In the genomic region with DNA sequence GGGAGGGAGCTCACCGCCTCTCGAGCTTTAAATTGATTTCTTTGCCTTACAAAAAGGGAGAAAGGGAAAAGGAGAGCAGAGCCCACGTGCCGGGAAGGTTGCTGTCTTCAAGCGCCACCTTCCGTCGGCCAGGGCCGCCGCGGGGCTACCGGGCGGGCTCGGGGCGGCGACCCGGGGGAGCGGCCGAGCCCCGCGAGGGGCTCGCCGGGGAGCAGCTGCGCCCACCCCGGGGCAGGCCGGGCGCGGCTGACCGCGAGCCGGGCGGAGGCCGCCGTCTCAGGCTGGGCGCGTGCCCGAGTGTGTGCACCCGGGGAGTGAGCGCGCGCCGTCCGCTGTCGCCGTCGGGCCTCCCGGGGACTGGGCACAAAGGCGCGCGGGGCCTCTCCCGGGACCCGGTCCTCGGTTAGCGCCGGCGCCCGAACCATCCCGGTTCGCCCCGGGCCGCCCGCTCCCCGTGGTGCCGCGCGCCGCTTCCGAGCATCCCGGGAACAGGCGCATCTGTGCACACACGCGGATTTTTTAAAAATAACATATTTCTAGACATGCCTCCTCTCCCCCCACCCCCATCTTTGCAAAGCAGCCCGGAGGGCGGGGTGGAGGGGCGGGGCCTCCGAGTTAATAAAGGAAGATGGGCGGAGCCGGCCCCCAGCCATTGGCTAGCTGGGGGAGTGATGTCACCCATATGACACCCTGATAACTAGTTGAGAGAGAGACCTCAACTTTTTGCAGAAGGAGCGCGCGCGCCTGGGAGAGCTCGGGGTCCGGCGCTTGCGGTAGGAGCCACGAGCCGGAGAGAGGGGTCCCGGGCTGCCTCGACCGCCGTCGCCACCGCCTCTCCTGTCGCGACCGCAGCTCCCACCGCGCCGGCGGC, we compare ENCODE assay signal across 9 cellular contexts. TPM values are rescaled to one million over a fixed set of nuclear protein-coding genes. Genes with fewer than 3 reads are reported as not detected.
DNase-seq lines count a peak whose midpoint lies in the region; FAIRE-seq and TF ChIP-seq lines count a peak whose summit lies in the region.
"Had no signal": no experiment of that assay in that cellular context is flagged by ENCODE, and none has a peak within 500 bp of the region (broad histone marks: within the 10 kb centered on the region; RNA-seq: fewer than 3 reads in every experiment).

SOX11 (plus strand) TSS at position 726 of the 871 bp plus-strand sequence. CDS start 338 bp downstream, outside the sequence.

- peaks cover 7% of the 10 kb centered on the region for H3K4me1 Mint-ChIP-seq in astrocyte (ENCODE audit: low read depth, unreplicated experiment)

- in situ Hi-C loops in transverse colon (cut with MboI; ENCODE audit: low pct_ligation_motif_present in 1 of 4, low pct_unique_long_range_greater_than_20kb in 1 of 4, low sequenced_read_pairs in 3 of 4), result no loop called here

- TF ChIP-seq POLR2A in transverse colon (IDR thresholded peaks at IDR 0.05) (no peak), tibial nerve (IDR thresholded peaks at IDR 0.05) (no peak)

- peaks cover 6% of the 10 kb centered on the region for H3K27me3 Mint-ChIP-seq in astrocyte (ENCODE audit: low read depth, unreplicated experiment)

- H3K9me3 Mint-ChIP-seq in astrocyte (ENCODE audit: unreplicated experiment), result peaks cover 2% of the 10 kb centered on the region

- peak within 1 kb of the TSS; percentile 98 for H3K4me3 Mint-ChIP-seq in astrocyte (ENCODE audit: unreplicated experiment)

- 0 to 26% methylated on average over 2 to 42 of the region's 100 CpGs for WGBS in transverse colon (ENCODE audit: low coverage in 1 of 2), 2 donors
- WGBS in tibial nerve, 2 donors, result 1% methylated on average over 49 to 52 of the region's 100 CpGs

- peaks cover 36% of the 10 kb centered on the region for H4K20me1 ChIP-seq in astrocyte (ENCODE audit: insufficient read depth, low read length)

- peaks cover 1% of the 10 kb centered on the region for H3K36me3 Mint-ChIP-seq in astrocyte (ENCODE audit: low read depth, unreplicated experiment)

- no peaks in the 10 kb centered on the region for H3K9me3 ChIP-seq in astrocyte (ENCODE audit: insufficient read depth, low read depth, low read length)
- H3K9me3 ChIP-seq in transverse colon, result no peaks in the 10 kb centered on the region
- no peaks in the 10 kb centered on the region for H3K9me3 ChIP-seq in tibial nerve

- no peak for FAIRE-seq in astrocyte (lab: Jason Lieb, UNC)

- H3K36me3 ChIP-seq in astrocyte (ENCODE audit: insufficient read depth, low read length) (no peaks in the 10 kb centered on the region), transverse colon (no peaks in the 10 kb centered on the region), tibial nerve (no peaks in the 10 kb centered on the region)

- peak within 1 kb of the TSS; percentile 17 for H3K4me3 ChIP-seq in AG09309 (ENCODE audit: control insufficient read depth, low read depth, low read length)
- peak within 1 kb of the TSS; percentile 98 for H3K4me3 ChIP-seq in astrocyte (ENCODE audit: insufficient read depth, low read depth, low read length)
- H3K4me3 ChIP-seq in transverse colon, result peak within 1 kb of the TSS in 3 of 4 donors; percentile 21 to 39 (median 22)
- H3K4me3 ChIP-seq in tibial nerve, result peak within 1 kb of the TSS in 1 of 4 donors; percentile 31

- TF ChIP-seq CTCF in AG09309 (IDR thresholded peaks at IDR 0.05; ENCODE audit: control insufficient read depth, insufficient read depth, low read depth, low read length, missing control alignments), result no peak
- peak; percentile 21 for TF ChIP-seq CTCF in astrocyte (IDR thresholded peaks at IDR 0.05; ENCODE audit: insufficient read depth, low read depth, low read length)
- no peak for TF ChIP-seq CTCF in transverse colon (IDR thresholded peaks at IDR 0.05)
- no peak for TF ChIP-seq CTCF in tibial nerve (IDR thresholded peaks at IDR 0.05)

- no peaks in the 10 kb centered on the region for H3K4me1 ChIP-seq in astrocyte (ENCODE audit: insufficient read depth, low read length)
- H3K4me1 ChIP-seq in transverse colon, result peaks cover 0 to 11% (median 5%) of the 10 kb centered on the region in 4 donors
- H3K4me1 ChIP-seq in tibial nerve, result peaks cover 0 to 48% (median 10%) of the 10 kb centered on the region in 4 donors

- intact Hi-C loops in transverse colon (cut with DNase I; ENCODE audit: low total_unique reads), result no loop called here

- peak within 1 kb of the TSS; percentile 92 for H3K27ac Mint-ChIP-seq in astrocyte (ENCODE audit: unreplicated experiment)

- H2AFZ ChIP-seq in astrocyte (ENCODE audit: low read depth, low read length), result peak within 1 kb of the TSS; percentile 71

- peak; percentile 2 for DNase-seq in AG09309 (ENCODE audit: low read depth)
- DNase-seq in NCI-H1417 treated with DMSO at 0.1 percent for 48 hours (lab: John Stamatoyannopoulos, UW), result peak; percentile 91
- peak; percentile 87 for DNase-seq in astrocyte (ENCODE audit: low read depth)
- peak; percentile 40 for DNase-seq in inferior parietal cortex (ENCODE audit: extremely low spot score)
- peak; percentile 39 for DNase-seq in transverse colon
- no peak for DNase-seq in tibial nerve (ENCODE audit: low spot score in 2 of 2)
- DNase-seq in activated effector memory CD4-positive, alpha-beta T cell treated with Interleukin-2 at 50 U/mL for 16 hours, result no peak
- DNase-seq in HuH-7 (ENCODE audit: low spot score), result no peak

- H3K27ac ChIP-seq in astrocyte (ENCODE audit: low read depth, low read length) (peak within 1 kb of the TSS; percentile 90), transverse colon (peak within 1 kb of the TSS in 3 of 4 donors; percentile 25 to 69 (median 60)), tibial nerve (no peak within 1 kb of the TSS)

- H3K9ac ChIP-seq in astrocyte (ENCODE audit: low read length), result peak within 1 kb of the TSS; percentile 96

- H3K79me2 ChIP-seq in astrocyte (ENCODE audit: insufficient read depth, low read length), result peaks cover 44% of the 10 kb centered on the region

- H3K27me3 ChIP-seq in astrocyte (ENCODE audit: insufficient read depth, low read length) (no peaks in the 10 kb centered on the region), transverse colon (peaks cover 70% of the 10 kb centered on the region), tibial nerve (peaks cover 0 to 67% of the 10 kb centered on the region in 2 donors)

- TF ChIP-seq EP300 in transverse colon (IDR thresholded peaks at IDR 0.05; ENCODE audit: low read depth) (no peak), tibial nerve (IDR thresholded peaks at IDR 0.05) (no peak)

- peak within 1 kb of the TSS; percentile 99 for H3K4me2 ChIP-seq in astrocyte (ENCODE audit: low read length)

RNA-seq across cellular contexts. Expression of gene SOX11, which starts in this region (rescaled TPM):
- total RNA-seq in astrocyte (15.1 and 19.2 TPM in 2 replicates), transverse colon (under 1 TPM; 0.32 to 0.75 (median 0.40) TPM), tibial nerve (not detected)
- total RNA-seq: activated CD8-positive, alpha-beta memory T cell treated with anti-CD3 and anti-CD28 coated beads for 36 hours had no signal

Comparison
In these comparisons a context has a peak if more than half of its experiments do, and no peak if none do; other contexts are left out.
1. Peak in DNase-seq, H3K4me3 ChIP-seq and H3K27ac ChIP-seq in transverse colon; RNA of the gene not detected or under 1 TPM.
2. DNase-seq: peak in AG09309 (single experiment), NCI-H1417 treated with DMSO at 0.1 percent for 48 hours (single experiment), astrocyte (single experiment) and inferior parietal cortex (single experiment); none in tibial nerve (0 of 2), activated effector memory CD4-positive, alpha-beta T cell treated with Interleukin-2 at 50 U/mL for 16 hours (single experiment) and HuH-7 (single experiment).